1 cellular context compared by ENCODE assay signal in the genomic region with DNA sequence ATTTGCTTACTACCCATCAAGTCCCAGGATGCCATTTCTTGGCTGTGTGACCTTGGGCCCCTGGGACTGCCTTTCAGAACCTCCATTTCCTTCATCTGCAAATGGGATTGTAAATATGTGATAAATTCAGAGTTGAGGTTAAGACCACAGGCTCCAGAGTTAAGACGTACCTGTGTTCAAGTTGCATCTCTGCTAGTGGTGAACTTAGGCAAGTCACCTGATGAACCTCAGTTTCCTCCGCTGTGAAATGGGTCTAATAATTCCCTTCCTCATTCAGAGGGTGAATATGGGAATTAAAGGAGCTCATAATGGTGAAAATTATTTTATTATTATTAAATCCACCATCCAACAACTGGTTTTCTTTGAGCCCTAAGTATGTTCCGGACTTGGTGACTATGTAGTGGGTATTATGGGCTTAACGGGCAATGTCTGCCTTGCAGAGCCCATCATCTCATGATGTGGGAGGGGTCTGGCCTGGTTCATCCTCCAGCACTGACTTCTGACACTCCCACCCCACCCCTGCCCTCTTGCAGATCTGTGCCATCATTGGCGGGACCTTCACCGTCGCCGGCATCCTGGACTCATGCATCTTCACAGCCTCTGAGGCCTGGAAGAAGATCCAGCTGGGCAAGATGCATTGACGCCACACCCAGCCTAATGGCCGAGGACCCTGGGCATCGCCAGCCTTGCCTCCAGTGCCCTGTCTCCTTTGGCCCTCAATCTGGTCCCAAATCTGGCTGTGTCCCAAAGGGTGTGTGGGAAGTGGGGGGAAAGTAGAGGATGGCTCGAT.
TF ChIP-seq lines count a peak whose summit lies in the region.

No MANE protein-coding gene starts in this region.

TF ChIP-seq in HepG2, 621 proteins besides CTCF, POLR2A, EP300 and RAD21:
- TF ChIP-seq ZNF629 (CRISPR knock-in tag; conservative IDR thresholded peaks at IDR 0.05) (peak; percentile 79), MAZ (IDR thresholded peaks at IDR 0.05; ENCODE audit: borderline replicate concordance, low read depth, low read length) (no peak), MAZ (CRISPR knock-in tag; IDR thresholded peaks at IDR 0.05; ENCODE audit: low read depth) (no peak)
